13 cellular contexts compared by ENCODE assay signal in genomic region chr11:14114269-14114668, GRCh38.
DNase-seq lines count a peak whose midpoint lies in the region; ATAC-seq and TF ChIP-seq lines count a peak whose summit lies in the region.
"Had no signal": no experiment of that assay in that cellular context is flagged by ENCODE, and none has a peak within 500 bp of the region (broad histone marks: within the 10 kb centered on the region; RNA-seq: fewer than 3 reads in every experiment).

No MANE protein-coding gene starts in this region.

- H3K27ac Mint-ChIP-seq in neural crest cell (ENCODE audit: unreplicated experiment), result peak overlapping the region; percentile 88
- H3K27ac Mint-ChIP-seq in CD14-positive monocyte, result no peak overlapping the region
- H3K27ac Mint-ChIP-seq: HFFc6 had no signal

- DNase-seq in DMS53 (lab: John Stamatoyannopoulos, UW) (peak; percentile 12), DMS53 treated with DMSO at 0.1 percent for 48 hours (lab: John Stamatoyannopoulos, UW; ENCODE audit: unreplicated experiment) (no peak), dermis blood vessel endothelial cell (peak; percentile 17), left ventricle myocardium superior (no peak), neural crest cell (ENCODE audit: low read depth, low spot score) (no peak), CD14-positive monocyte (ENCODE audit: low spot score) (no peak)
- DNase-seq in stimulated activated CD4-positive, alpha-beta T cell treated with anti-CD3 and anti-CD28 coated beads, Interleukin-4, amount 100 ng/mL, for 1 hour, result no peak
- DNase-seq: HFFc6, KBM-7, MM.1S, NCI-H1930, RPMI8226 had no signal

- no peak overlapping the region for H3K4me3 Mint-ChIP-seq in neural crest cell
- no peak overlapping the region for H3K4me3 Mint-ChIP-seq in CD14-positive monocyte
- H3K4me3 Mint-ChIP-seq: HFFc6 had no signal

- no peaks in the 10 kb centered on the region for H3K36me3 Mint-ChIP-seq in neural crest cell (ENCODE audit: low read depth)
- no peaks in the 10 kb centered on the region for H3K36me3 Mint-ChIP-seq in CD14-positive monocyte

- no peaks in the 10 kb centered on the region for H3K27me3 Mint-ChIP-seq in neural crest cell (ENCODE audit: low read depth)
- no peaks in the 10 kb centered on the region for H3K27me3 Mint-ChIP-seq in CD14-positive monocyte (ENCODE audit: low read depth in 3 of 3)

- ATAC-seq in left ventricle myocardium superior (peak; percentile 93), HG03520 (IDR thresholded peaks at IDR 0.05; ENCODE audit: unreplicated experiment) (no peak)

- TF ChIP-seq CTCF in neural crest cell (conservative IDR thresholded peaks at IDR 0.05) (no peak), CD14-positive monocyte (IDR thresholded peaks at IDR 0.05) (no peak)

- H3K9me3 Mint-ChIP-seq in neural crest cell, result no peaks in the 10 kb centered on the region
- H3K9me3 Mint-ChIP-seq in CD14-positive monocyte, result peaks cover 0 to 6% (median 2%) of the 10 kb centered on the region in 7 donors
- H3K9me3 Mint-ChIP-seq: HFFc6 had no signal

- intact Hi-C loops in left ventricle myocardium superior (cut with micrococcal nuclease), result no loop called here
- intact Hi-C loops in CD14-positive monocyte (cut with micrococcal nuclease), result no loop called here

- peaks cover 8% of the 10 kb centered on the region for H3K4me1 Mint-ChIP-seq in neural crest cell
- no peaks in the 10 kb centered on the region for H3K4me1 Mint-ChIP-seq in CD14-positive monocyte

Comparison
In these comparisons a context has a peak if more than half of its experiments do, and no peak if none do; other contexts are left out.
1. DNase-seq: peak in DMS53 (single experiment) and dermis blood vessel endothelial cell (single experiment); none in DMS53 treated with DMSO at 0.1 percent for 48 hours (single experiment), left ventricle myocardium superior (single experiment), neural crest cell (single experiment), CD14-positive monocyte (single experiment) and stimulated activated CD4-positive, alpha-beta T cell treated with anti-CD3 and anti-CD28 coated beads, Interleukin-4, amount 100 ng/mL, for 1 hour (single experiment).